In genomic region chr5:124823336-124823849, GRCh38 we compare ENCODE assay signal across 15 cellular contexts.
"Had no signal": no experiment of that assay in that cellular context is flagged by ENCODE, and none has a peak within 500 bp of the region (broad histone marks: within the 10 kb centered on the region; RNA-seq: fewer than 3 reads in every experiment).

No MANE protein-coding gene starts in this region.

- H3K27ac ChIP-seq: left lung, right lobe of liver had no signal

- H3K4me2 ChIP-seq: smooth muscle cell had no signal

- H3K27me3 ChIP-seq: left lung, right lobe of liver, upper lobe of left lung had no signal

- DNase-seq: activated CD4-positive, alpha-beta T cell treated with anti-CD3 and anti-CD28 coated beads, Interleukin-2, amount 50 U/mL, for 4 hours; activated effector memory CD4-positive, alpha-beta T cell treated with anti-CD3 and anti-CD28 coated beads, Interleukin-2, amount 50 U/mL, for 16 hours; activated T-cell treated with anti-CD3 and anti-CD28 coated beads, Interleukin-2, amount 50 U/mL, for 72 hours; effector CD8-positive, alpha-beta T cell; foreskin melanocyte; left lung; right lobe of liver; stimulated activated CD4-positive, alpha-beta T cell treated with anti-CD3 and anti-CD28 coated beads, Interleukin-4, amount 100 ng/mL, for 1 hour; stimulated activated naive CD8-positive, alpha-beta T cell treated with anti-CD3 and anti-CD28 coated beads, Interleukin-15, amount 100 ng/mL, for 72 hours; T-helper 2 cell; upper lobe of left lung; WERI-Rb-1 had no signal

- H3K4me1 ChIP-seq: right lobe of liver had no signal

- H3K4me3 Mint-ChIP-seq: activated naive CD4-positive, alpha-beta T cell treated with anti-CD3 and anti-CD28 coated beads, Interleukin-2, amount 50 U/mL, for 24 hours; activated T-cell treated with anti-CD3 and anti-CD28 coated beads, Interleukin-2, amount 50 U/mL, for 72 hours; dendritic cell treated with granulocyte-macrophage colony-stimulating factor and Interleukin-4, amounts not matched to agents 40 ng/mL and 50 ng/mL, for 4 days; stimulated activated naive CD8-positive, alpha-beta T cell treated with anti-CD3 and anti-CD28 coated beads, Interleukin-15, amount 100 ng/mL, for 72 hours had no signal

- H3K9me3 ChIP-seq: left lung, right lobe of liver, upper lobe of left lung had no signal

- H3K4me1 Mint-ChIP-seq: activated naive CD4-positive, alpha-beta T cell treated with anti-CD3 and anti-CD28 coated beads, Interleukin-2, amount 50 U/mL, for 24 hours; stimulated activated naive CD8-positive, alpha-beta T cell treated with anti-CD3 and anti-CD28 coated beads, Interleukin-15, amount 100 ng/mL, for 72 hours had no signal

- H3K27ac Mint-ChIP-seq: activated naive CD4-positive, alpha-beta T cell treated with anti-CD3 and anti-CD28 coated beads, Interleukin-2, amount 50 U/mL, for 24 hours; activated T-cell treated with anti-CD3 and anti-CD28 coated beads, Interleukin-2, amount 50 U/mL, for 72 hours; dendritic cell treated with granulocyte-macrophage colony-stimulating factor and Interleukin-4, amounts not matched to agents 40 ng/mL and 50 ng/mL, for 4 days; stimulated activated naive CD8-positive, alpha-beta T cell treated with anti-CD3 and anti-CD28 coated beads, Interleukin-15, amount 100 ng/mL, for 72 hours had no signal

- H3K27me3 Mint-ChIP-seq: activated naive CD4-positive, alpha-beta T cell treated with anti-CD3 and anti-CD28 coated beads, Interleukin-2, amount 50 U/mL, for 24 hours; dendritic cell treated with granulocyte-macrophage colony-stimulating factor and Interleukin-4, amounts not matched to agents 40 ng/mL and 50 ng/mL, for 4 days; stimulated activated naive CD8-positive, alpha-beta T cell treated with anti-CD3 and anti-CD28 coated beads, Interleukin-15, amount 100 ng/mL, for 72 hours had no signal

- H3K36me3 ChIP-seq: left lung, right lobe of liver, upper lobe of left lung, WERI-Rb-1 had no signal

- H3K36me3 Mint-ChIP-seq: activated naive CD4-positive, alpha-beta T cell treated with anti-CD3 and anti-CD28 coated beads, Interleukin-2, amount 50 U/mL, for 24 hours had no signal

- H3K4me3 ChIP-seq: left lung, right lobe of liver, smooth muscle cell, upper lobe of left lung had no signal

- H3K9me3 Mint-ChIP-seq: activated naive CD4-positive, alpha-beta T cell treated with anti-CD3 and anti-CD28 coated beads, Interleukin-2, amount 50 U/mL, for 24 hours; activated T-cell treated with anti-CD3 and anti-CD28 coated beads, Interleukin-2, amount 50 U/mL, for 72 hours; dendritic cell treated with granulocyte-macrophage colony-stimulating factor and Interleukin-4, amounts not matched to agents 40 ng/mL and 50 ng/mL, for 4 days; stimulated activated naive CD8-positive, alpha-beta T cell treated with anti-CD3 and anti-CD28 coated beads, Interleukin-15, amount 100 ng/mL, for 72 hours had no signal
